In genomic region chr16:4409081-4409932, GRCh38 we compare ENCODE assay signal across 1 cellular context.
TF ChIP-seq lines count a peak whose summit lies in the region.

No MANE protein-coding gene starts in this region.

TF ChIP-seq in K562, 482 proteins besides CTCF, POLR2A, EP300 and RAD21:
- peak; percentile 63 for TF ChIP-seq RBFOX2 (IDR thresholded peaks at IDR 0.05; ENCODE audit: low read depth, low read length)
- TF ChIP-seq THAP7 (CRISPR knock-in tag; IDR thresholded peaks at IDR 0.05): no peak
- TF ChIP-seq POLR2G (IDR thresholded peaks at IDR 0.05; ENCODE audit: low read depth, low read length): peak; percentile 52; the same call in 1 of the 2 replicates
